19 cellular contexts compared by ENCODE assay signal in genomic region chr1:44483089-44483488, GRCh38.
A peak's percentile ranks its signal among the peaks of the same experiment; 100 is the strongest.
DNase-seq lines count a peak whose midpoint lies in the region; ATAC-seq and TF ChIP-seq lines count a peak whose summit lies in the region.
"Had no signal": no experiment of that assay in that cellular context is flagged by ENCODE, and none has a peak within 500 bp of the region (broad histone marks: within the 10 kb centered on the region; RNA-seq: fewer than 3 reads in every experiment).

No MANE protein-coding gene starts in this region.

- H2BK5ac ChIP-seq in trophoblast cell (ENCODE audit: low read depth, low read length, poor library complexity) = no peak overlapping the region

- no peaks in the 10 kb centered on the region for H3K9me2 ChIP-seq in PC-9 (ENCODE audit: insufficient read depth)

- H2AFZ ChIP-seq in PC-9 (no peak overlapping the region), trophoblast cell (ENCODE audit: insufficient read depth, low read length, poor library complexity) (no peak overlapping the region)
- H2AFZ ChIP-seq: GM23338 had no signal

- H3K4me2 ChIP-seq in PC-9 = peak overlapping the region; percentile 40; the same call in 1 of the 2 replicates
- H3K4me2 ChIP-seq in trophoblast cell (ENCODE audit: low read length) = no peak overlapping the region

- H3K27ac ChIP-seq in PC-9 (no peak overlapping the region), dorsolateral prefrontal cortex (peak overlapping the region in 36 of 59 donors; percentile 8 to 89 (median 78)), trophoblast cell (ENCODE audit: low read depth, low read length) (no peak overlapping the region), gastroesophageal sphincter (no peak overlapping the region)

- no peaks in the 10 kb centered on the region for H3K9me3 Mint-ChIP-seq in activated T-helper 1 cell treated with anti-CD3 and anti-CD28 coated beads, Interleukin-12 subunit alpha, Interleukin-12 subunit beta, Interleukin-2, Interleukin-4 antibody, amounts not matched to agents 30 ng/mL and 10 ng/mL and 1 ng/mL, durations not matched to agents 14 hours and 24 hours and 36 hours
- H3K9me3 Mint-ChIP-seq: CD4-positive, CD25-positive, alpha-beta regulatory T cell; CD8-positive, alpha-beta memory T cell; GM23338 had no signal

- no TSS peak for BruUV-seq in PC-9 (replicated peaks; lab: Mats Ljungman, UMichigan)

- H3K36me3 Mint-ChIP-seq in activated T-helper 1 cell treated with anti-CD3 and anti-CD28 coated beads, Interleukin-12 subunit alpha, Interleukin-12 subunit beta, Interleukin-2, Interleukin-4 antibody, amounts not matched to agents 30 ng/mL and 10 ng/mL and 1 ng/mL, durations not matched to agents 14 hours and 24 hours and 36 hours (ENCODE audit: low read depth) = no peaks in the 10 kb centered on the region
- H3K36me3 Mint-ChIP-seq: CD4-positive, CD25-positive, alpha-beta regulatory T cell; CD8-positive, alpha-beta memory T cell had no signal

- H2BK120ac ChIP-seq in trophoblast cell (ENCODE audit: insufficient read depth, low read length, poor library complexity) = no peak overlapping the region

- no peak overlapping the region for H3K9ac ChIP-seq in trophoblast cell (ENCODE audit: low read length)

- H3K4me1 Mint-ChIP-seq in activated T-helper 1 cell treated with anti-CD3 and anti-CD28 coated beads, Interleukin-12 subunit alpha, Interleukin-12 subunit beta, Interleukin-2, Interleukin-4 antibody, amounts not matched to agents 30 ng/mL and 10 ng/mL and 1 ng/mL, durations not matched to agents 14 hours and 24 hours and 36 hours (ENCODE audit: low read depth) = no peaks in the 10 kb centered on the region
- H3K4me1 Mint-ChIP-seq: CD4-positive, CD25-positive, alpha-beta regulatory T cell; CD8-positive, alpha-beta memory T cell had no signal

- CTCF ChIA-PET in PC-9 (lab: Charles Lee) = no interaction called here

- H3K23ac ChIP-seq in trophoblast cell (ENCODE audit: low read length) = no peak overlapping the region

- no peak for ATAC-seq in gastroesophageal sphincter

- H4K8ac ChIP-seq in trophoblast cell (ENCODE audit: low read depth, low read length) = no peak overlapping the region

- peaks cover 15% of the 10 kb centered on the region for H3K27me3 Mint-ChIP-seq in activated T-helper 1 cell treated with anti-CD3 and anti-CD28 coated beads, Interleukin-12 subunit alpha, Interleukin-12 subunit beta, Interleukin-2, Interleukin-4 antibody, amounts not matched to agents 30 ng/mL and 10 ng/mL and 1 ng/mL, durations not matched to agents 14 hours and 24 hours and 36 hours (ENCODE audit: insufficient read depth)

- TF ChIP-seq CTCF in PC-9 (conservative IDR thresholded peaks at IDR 0.05) (no peak), dorsolateral prefrontal cortex (IDR thresholded peaks at IDR 0.05 in 54 of 56, conservative IDR thresholded peaks at IDR 0.05 in 2 of 56; ENCODE audit: low read depth in 1 of 56, partially characterized antibody in 56 of 56) (no peak), gastroesophageal sphincter (IDR thresholded peaks at IDR 0.05) (no peak)

- no peaks in the 10 kb centered on the region for H3K36me3 ChIP-seq in PC-9 (ENCODE audit: low read depth)
- no peaks in the 10 kb centered on the region for H3K36me3 ChIP-seq in trophoblast cell (ENCODE audit: control insufficient read depth in 1 of 2, insufficient read depth in 2 of 2, low read length in 2 of 2)
- H3K36me3 ChIP-seq in gastroesophageal sphincter = no peaks in the 10 kb centered on the region
- H3K36me3 ChIP-seq: BE2C had no signal

- H4K12ac ChIP-seq in trophoblast cell (ENCODE audit: low read depth, low read length) = no peak overlapping the region

- no peak overlapping the region for H3K4me3 Mint-ChIP-seq in activated T-helper 1 cell treated with anti-CD3 and anti-CD28 coated beads, Interleukin-12 subunit alpha, Interleukin-12 subunit beta, Interleukin-2, Interleukin-4 antibody, amounts not matched to agents 30 ng/mL and 10 ng/mL and 1 ng/mL, durations not matched to agents 14 hours and 24 hours and 36 hours
- H3K4me3 Mint-ChIP-seq: CD4-positive, CD25-positive, alpha-beta regulatory T cell; CD8-positive, alpha-beta memory T cell; GM23338 had no signal

- no peaks in the 10 kb centered on the region for H3K79me2 ChIP-seq in PC-9 (ENCODE audit: low read depth)
- H3K79me2 ChIP-seq in trophoblast cell (ENCODE audit: control insufficient read depth, insufficient read depth, low read length, poor library complexity) = no peaks in the 10 kb centered on the region

- H3K27me3 ChIP-seq in PC-9 (ENCODE audit: insufficient read depth, low read depth) (no peaks in the 10 kb centered on the region), dorsolateral prefrontal cortex (no peaks in the 10 kb centered on the region), trophoblast cell (ENCODE audit: insufficient read depth, low read length) (no peaks in the 10 kb centered on the region), gastroesophageal sphincter (no peaks in the 10 kb centered on the region)
- H3K27me3 ChIP-seq: BE2C had no signal

- H3F3A ChIP-seq in PC-9 (ENCODE audit: insufficient read depth, low read depth) = peaks cover 4% of the 10 kb centered on the region; the same call in 1 of the 2 replicates

- H2AK5ac ChIP-seq in trophoblast cell (ENCODE audit: low read length) = no peak overlapping the region

- no peak overlapping the region for H3K4ac ChIP-seq in trophoblast cell (ENCODE audit: low read depth, low read length)

- no peak overlapping the region for H3K27ac Mint-ChIP-seq in activated T-helper 1 cell treated with anti-CD3 and anti-CD28 coated beads, Interleukin-12 subunit alpha, Interleukin-12 subunit beta, Interleukin-2, Interleukin-4 antibody, amounts not matched to agents 30 ng/mL and 10 ng/mL and 1 ng/mL, durations not matched to agents 14 hours and 24 hours and 36 hours
- H3K27ac Mint-ChIP-seq: CD4-positive, CD25-positive, alpha-beta regulatory T cell had no signal

- peak in 1 of 2 experiments; percentile 32 for DNase-seq in PC-9
- DNase-seq in dorsolateral prefrontal cortex = no peak
- DNase-seq in trophoblast cell = peak; percentile 91 to 99
- no peak for DNase-seq in NCI-H345 (lab: John Stamatoyannopoulos, UW)
- DNase-seq in G401 (ENCODE audit: low spot score) = no peak
- DNase-seq in activated T-helper 1 cell treated with anti-CD3 and anti-CD28 coated beads, Interleukin-12 subunit alpha, Interleukin-12 subunit beta, Interleukin-2, Interleukin-4 antibody, amounts not matched to agents 30 ng/mL and 10 ng/mL and 1 ng/mL, durations not matched to agents 14 hours and 24 hours and 36 hours (ENCODE audit: low spot score) = no peak
- DNase-seq: ACHN; BE2C; C1 segment of cervical spinal cord; CD4-positive, CD25-positive, alpha-beta regulatory T cell; CD8-positive, alpha-beta memory T cell; COR-L47; DMS 273 treated with DMSO at 0.1 percent for 48 hours; DMS53; DND-41; EL; HCEC 1CT had no signal

- POLR2A ChIA-PET in PC-9 (lab: Charles Lee; ENCODE audit: unreplicated experiment) = no interaction called here

- H2BK12ac ChIP-seq in trophoblast cell (ENCODE audit: low read length) = no peak overlapping the region

- H3K18ac ChIP-seq in trophoblast cell (ENCODE audit: low read length) = no peak overlapping the region

- H3K14ac ChIP-seq in trophoblast cell (ENCODE audit: low read length) = no peak overlapping the region

- intact Hi-C loops in PC-9 (cut with micrococcal nuclease; ENCODE audit: unreplicated experiment) = loop anchor here (10.0 kb wide), 1 partner anchor 72 kb away; no protein-coding TSS in a partner anchor
- intact Hi-C loops in dorsolateral prefrontal cortex (cut with DNase I) = no loop called here
- intact Hi-C loops in activated T-helper 1 cell treated with anti-CD3 and anti-CD28 coated beads, Interleukin-12 subunit alpha, Interleukin-12 subunit beta, Interleukin-2, Interleukin-4 antibody, amounts not matched to agents 30 ng/mL and 10 ng/mL and 1 ng/mL, durations not matched to agents 14 hours and 24 hours and 36 hours (cut with micrococcal nuclease) = no loop called here

- H3K4me1 ChIP-seq in PC-9 (replicated peaks; ENCODE audit: insufficient read depth) = peaks cover 22% of the 10 kb centered on the region
- H3K4me1 ChIP-seq in trophoblast cell (ENCODE audit: control insufficient read depth in 1 of 2, insufficient read depth in 2 of 2, low read length in 2 of 2) = peaks cover 5 to 12% of the 10 kb centered on the region in 2 experiments
- peaks cover 0 to 7% (median 0%) of the 10 kb centered on the region in 3 donors for H3K4me1 ChIP-seq in gastroesophageal sphincter
- H3K4me1 ChIP-seq: BE2C had no signal

- no peak overlapping the region for H3K4me3 ChIP-seq in PC-9
- H3K4me3 ChIP-seq in dorsolateral prefrontal cortex = no peak overlapping the region
- H3K4me3 ChIP-seq in trophoblast cell (ENCODE audit: low read depth, low read length) = no peak overlapping the region
- H3K4me3 ChIP-seq in gastroesophageal sphincter = no peak overlapping the region
- H3K4me3 ChIP-seq: GM23338 had no signal

- no CpG with 5 or more reads among the region's 3 CpGs for WGBS in trophoblast cell (ENCODE audit: extremely low coverage, insufficient coverage, insufficient read length)
- 100% methylated on average over 3 of the region's 3 CpGs; no CpG with 5 or more reads in 1 of the 2 donors for WGBS in gastroesophageal sphincter (ENCODE audit: low coverage in 1 of 2), 2 donors

- no peaks in the 10 kb centered on the region for H3K9me3 ChIP-seq in PC-9 (ENCODE audit: insufficient read depth, low read depth)
- no peaks in the 10 kb centered on the region for H3K9me3 ChIP-seq in trophoblast cell (ENCODE audit: insufficient read depth, low read depth, low read length)
- no peaks in the 10 kb centered on the region for H3K9me3 ChIP-seq in gastroesophageal sphincter
- H3K9me3 ChIP-seq: BE2C had no signal

- H4K20me1 ChIP-seq in PC-9 (ENCODE audit: insufficient read depth) = no peaks in the 10 kb centered on the region

- H3K79me1 ChIP-seq in trophoblast cell (ENCODE audit: low read length) = peaks cover 1% of the 10 kb centered on the region

- no peak for TF ChIP-seq EP300 in gastroesophageal sphincter (IDR thresholded peaks at IDR 0.05)

- no peak for TF ChIP-seq POLR2A in gastroesophageal sphincter (IDR thresholded peaks at IDR 0.05)

- H4K91ac ChIP-seq in trophoblast cell (ENCODE audit: low read depth, low read length) = no peak overlapping the region

- in situ Hi-C loops in G401 (cut with HindIII; ENCODE audit: low sequenced_read_pairs) = no loop called here

Comparison
In these comparisons a context has a peak if more than half of its experiments do, and no peak if none do; other contexts are left out.
1. DNase-seq: peak in trophoblast cell (2 of 2); none in dorsolateral prefrontal cortex (0 of 10), NCI-H345 (single experiment), G401 (single experiment) and activated T-helper 1 cell treated with anti-CD3 and anti-CD28 coated beads, Interleukin-12 subunit alpha, Interleukin-12 subunit beta, Interleukin-2, Interleukin-4 antibody, amounts not matched to agents 30 ng/mL and 10 ng/mL and 1 ng/mL, durations not matched to agents 14 hours and 24 hours and 36 hours (single experiment).
2. H3K27ac ChIP-seq: peak in dorsolateral prefrontal cortex (36 of 59); none in PC-9 (single experiment), trophoblast cell (single experiment) and gastroesophageal sphincter (0 of 4).